ENCODE assay signal across 7 cellular contexts in genomic region chr11:29645373-29645772, GRCh38.
"Had no signal": no experiment of that assay in that cellular context is flagged by ENCODE, and none has a peak within 500 bp of the region (broad histone marks: within the 10 kb centered on the region; RNA-seq: fewer than 3 reads in every experiment).

No MANE protein-coding gene starts in this region.

- DNase-seq: GM23248, GOT3, H7, HFFc6, Karpas-422, KBM-7 had no signal

- FAIRE-seq: HepG2 had no signal
